In genomic region chr12:111780615-111781014, GRCh38 we compare ENCODE assay signal across 24 cellular contexts. TPM values are rescaled to one million over a fixed set of nuclear protein-coding genes. Genes with fewer than 3 reads are reported as not detected.
A peak's percentile ranks its signal among the peaks of the same experiment; 100 is the strongest.
DNase-seq lines count a peak whose midpoint lies in the region; TF ChIP-seq lines count a peak whose summit lies in the region.
"Had no signal": no experiment of that assay in that cellular context is flagged by ENCODE, and none has a peak within 500 bp of the region (broad histone marks: within the 10 kb centered on the region; RNA-seq: fewer than 3 reads in every experiment).

No MANE protein-coding gene starts in this region.

- H3K4me3 Mint-ChIP-seq in activated CD4-positive, alpha-beta T cell treated with anti-CD3 and anti-CD28 coated beads, Interleukin-2, amount 10 ng/mL, durations not matched to agents 7 days and 5 days = no peak overlapping the region
- H3K4me3 Mint-ChIP-seq: activated CD4-positive, alpha-beta T cell treated with anti-CD3 and anti-CD28 coated beads, Interleukin-2, amount 10 ng/mL, durations not matched to agents 24 days and 14 days; brain; neural crest cell; T-helper 1 cell treated with Interleukin-12 subunit alpha and Interleukin-12 subunit beta and Interleukin-4 antibody, amounts not matched to agents 30 μg/mL and 1 μg/mL, for 36 hours had no signal

- DNase-seq in NCI-H2029 (lab: John Stamatoyannopoulos, UW) (peak; percentile 21), NCI-H2029 treated with DMSO at 0.1 percent for 48 hours (lab: John Stamatoyannopoulos, UW) (no peak), esophagus squamous epithelium (lab: John Stamatoyannopoulos, UW) (no peak), SK-N-DZ (ENCODE audit: low spot score) (no peak), NCI-H1436 (lab: John Stamatoyannopoulos, UW) (no peak), hepatic stellate cell (ENCODE audit: low spot score) (no peak)
- no peak for DNase-seq in activated CD4-positive, alpha-beta T cell treated with anti-CD3 and anti-CD28 coated beads, Interleukin-2, amount 10 ng/mL, durations not matched to agents 7 days and 5 days
- DNase-seq: activated CD4-positive, alpha-beta T cell treated with anti-CD3 and anti-CD28 coated beads, Interleukin-2, amount 10 ng/mL, durations not matched to agents 24 days and 14 days; activated CD8-positive, alpha-beta memory T cell treated with anti-CD3 and anti-CD28 coated beads, Interleukin-2, amount 50 U/mL, for 48 hours; activated effector memory CD4-positive, alpha-beta T cell treated with Interleukin-2 at 50 U/mL for 16 hours; hippocampal formation; mesendoderm; NCI-H146; NCI-H2171 treated with DMSO at 0.1 percent for 48 hours; NCI-H82; SJCRH30; stimulated activated naive CD4-positive, alpha-beta T cell had no signal

- CTCF ChIA-PET in activated CD4-positive, alpha-beta T cell treated with anti-CD3 and anti-CD28 coated beads, Interleukin-2, amount 10 ng/mL, durations not matched to agents 7 days and 5 days (lab: Charles Lee) = no interaction called here

- H3K9me3 Mint-ChIP-seq in activated CD4-positive, alpha-beta T cell treated with anti-CD3 and anti-CD28 coated beads, Interleukin-2, amount 10 ng/mL, durations not matched to agents 7 days and 5 days = no peaks in the 10 kb centered on the region
- H3K9me3 Mint-ChIP-seq: activated CD4-positive, alpha-beta T cell treated with anti-CD3 and anti-CD28 coated beads, Interleukin-2, amount 10 ng/mL, durations not matched to agents 24 days and 14 days; neural crest cell; T-helper 1 cell treated with Interleukin-12 subunit alpha and Interleukin-12 subunit beta and Interleukin-4 antibody, amounts not matched to agents 30 μg/mL and 1 μg/mL, for 36 hours had no signal

- no peaks in the 10 kb centered on the region for H3K27me3 ChIP-seq in esophagus squamous epithelium
- no peaks in the 10 kb centered on the region for H3K27me3 ChIP-seq in mucosa of stomach (ENCODE audit: control insufficient read depth, insufficient read depth, low read length)
- H3K27me3 ChIP-seq: SJCRH30, tibial nerve had no signal

- H3K4me1 Mint-ChIP-seq in activated CD4-positive, alpha-beta T cell treated with anti-CD3 and anti-CD28 coated beads, Interleukin-2, amount 10 ng/mL, durations not matched to agents 7 days and 5 days = peaks cover 4% of the 10 kb centered on the region

- H3K4me1 ChIP-seq in esophagus squamous epithelium = peaks cover 25 to 57% (median 26%) of the 10 kb centered on the region in 3 donors
- peaks cover 63% of the 10 kb centered on the region for H3K4me1 ChIP-seq in mucosa of stomach (ENCODE audit: control insufficient read depth, insufficient read depth, low read length)

- peak overlapping the region in 3 of 4 donors; percentile 38 to 53 (median 50) for H3K27ac ChIP-seq in esophagus squamous epithelium
- H3K27ac ChIP-seq: 22Rv1, SJCRH30 had no signal

- H3K9ac ChIP-seq in mucosa of stomach (ENCODE audit: low read length) = peak overlapping the region; percentile 58

- intact Hi-C loops in esophagus squamous epithelium (cut with DNase I) = no loop called here

- H3K9me3 ChIP-seq in esophagus squamous epithelium (no peaks in the 10 kb centered on the region), mucosa of stomach (ENCODE audit: control insufficient read depth, low read length) (peaks cover 4% of the 10 kb centered on the region)
- H3K9me3 ChIP-seq: SJCRH30 had no signal

- H3K36me3 ChIP-seq in esophagus squamous epithelium (peaks cover 16 to 80% (median 44%) of the 10 kb centered on the region in 3 donors), mucosa of stomach (ENCODE audit: control insufficient read depth, insufficient read depth, low read length) (peaks cover 28% of the 10 kb centered on the region)
- H3K36me3 ChIP-seq: SJCRH30 had no signal

- WGBS in esophagus squamous epithelium, 2 donors = 83 to 86% methylated on average over 3 to 4 of the region's 5 CpGs

- H3K27me3 Mint-ChIP-seq in activated CD4-positive, alpha-beta T cell treated with anti-CD3 and anti-CD28 coated beads, Interleukin-2, amount 10 ng/mL, durations not matched to agents 7 days and 5 days = peaks cover 1% of the 10 kb centered on the region
- H3K27me3 Mint-ChIP-seq: brain had no signal

- no peak overlapping the region for H3K27ac Mint-ChIP-seq in activated CD4-positive, alpha-beta T cell treated with anti-CD3 and anti-CD28 coated beads, Interleukin-2, amount 10 ng/mL, durations not matched to agents 7 days and 5 days
- H3K27ac Mint-ChIP-seq: activated CD4-positive, alpha-beta T cell treated with anti-CD3 and anti-CD28 coated beads, Interleukin-2, amount 10 ng/mL, durations not matched to agents 24 days and 14 days; T-helper 1 cell treated with Interleukin-12 subunit alpha and Interleukin-12 subunit beta and Interleukin-4 antibody, amounts not matched to agents 30 μg/mL and 1 μg/mL, for 36 hours had no signal

- H3K4me3 ChIP-seq in esophagus squamous epithelium = no peak overlapping the region
- H3K4me3 ChIP-seq in mucosa of stomach (ENCODE audit: low read length) = no peak overlapping the region
- H3K4me3 ChIP-seq: SJCRH30, skin epidermis, tibial nerve had no signal

- POLR2A ChIA-PET in activated CD4-positive, alpha-beta T cell treated with anti-CD3 and anti-CD28 coated beads, Interleukin-2, amount 10 ng/mL, durations not matched to agents 7 days and 5 days (lab: Charles Lee) = no interaction called here

- no peak for TF ChIP-seq POLR2A in esophagus squamous epithelium (IDR thresholded peaks at IDR 0.05)

- H3K36me3 Mint-ChIP-seq in activated CD4-positive, alpha-beta T cell treated with anti-CD3 and anti-CD28 coated beads, Interleukin-2, amount 10 ng/mL, durations not matched to agents 7 days and 5 days (ENCODE audit: low read depth) = no peaks in the 10 kb centered on the region

- TF ChIP-seq CTCF in esophagus squamous epithelium (IDR thresholded peaks at IDR 0.05) = no peak

RNA-seq across cellular contexts. Expression of gene ALDH2, which starts 13.9 kb away (rescaled TPM):
- total RNA-seq in esophagus squamous epithelium = 100 to 1,000 TPM in 2 of 4 donors, 10 to 100 TPM in 2; 71.8 to 169 (median 104) TPM
- polyA plus RNA-seq in SK-N-DZ (2014; cell fraction: cytosol; rRNA removed) = 87.1 and 96.7 TPM in 2 replicates
- polyA plus RNA-seq in SK-N-DZ (2014; cell fraction: nucleus; rRNA removed) = 26.2 and 64.6 TPM in 2 replicates
- under 1 TPM; 0.27 to 0.35 TPM for total RNA-seq in activated CD4-positive, alpha-beta T cell treated with anti-CD3 and anti-CD28 coated beads, Interleukin-2, amount 10 ng/mL, durations not matched to agents 7 days and 5 days

Comparison
In these comparisons a context has a peak if more than half of its experiments do, and no peak if none do; other contexts are left out.
1. RNA of gene ALDH2, which starts 13.9 kb away (total RNA-seq): 71.8 to 169 TPM in esophagus squamous epithelium; 0.27 to 0.35 TPM in activated CD4-positive, alpha-beta T cell treated with anti-CD3 and anti-CD28 coated beads, Interleukin-2, amount 10 ng/mL, durations not matched to agents 7 days and 5 days; every median in the first group is over 10 times any median in the second.